2 cellular contexts compared by ENCODE assay signal in genomic region chr9:124038790-124039633, GRCh38.
TF ChIP-seq lines count a peak whose summit lies in the region.

No MANE protein-coding gene starts in this region.

TF ChIP-seq in SK-N-SH, 30 proteins besides CTCF, POLR2A, EP300 and RAD21 (continued from another document):
- no peak for TF ChIP-seq REST (IDR thresholded peaks at IDR 0.05; ENCODE audit: low read depth, low read length)
- no peak for TF ChIP-seq RFX5 (IDR thresholded peaks at IDR 0.05; ENCODE audit: low read length)
- no peak for TF ChIP-seq RXRA (IDR thresholded peaks at IDR 0.05; ENCODE audit: borderline replicate concordance, low read depth)
- TF ChIP-seq FOSL2 (IDR thresholded peaks at IDR 0.05; ENCODE audit: borderline replicate concordance, low read depth) = no peak
- no peak for TF ChIP-seq MAX (IDR thresholded peaks at IDR 0.05; ENCODE audit: low read depth)
- TF ChIP-seq CHD2 (IDR thresholded peaks at IDR 0.05; ENCODE audit: low read length, partially characterized antibody) = no peak
- no peak for TF ChIP-seq FOXM1 (IDR thresholded peaks at IDR 0.05; ENCODE audit: low read depth)
- no peak for TF ChIP-seq EZH2phosphoT487 (IDR thresholded peaks at IDR 0.05; ENCODE audit: borderline replicate concordance, low read depth)

TF ChIP-seq in SK-N-SH treated with all-trans-retinoic acid at 6 μM for 48 hours, 23 proteins besides CTCF, POLR2A, EP300 and RAD21 (continued from another document):
- TF ChIP-seq CSRNP3 (CRISPR knock-in tag; IDR thresholded peaks at IDR 0.05) (no peak), CSDC2 (CRISPR knock-in tag; IDR thresholded peaks at IDR 0.05) (no peak), ZNF565 (CRISPR knock-in tag; conservative IDR thresholded peaks at IDR 0.05; ENCODE audit: low read depth) (no peak), CREB5 (CRISPR knock-in tag; IDR thresholded peaks at IDR 0.05; ENCODE audit: low read depth) (no peak), ZC3H10 (CRISPR knock-in tag; IDR thresholded peaks at IDR 0.05) (no peak), ARNTL (CRISPR knock-in tag; IDR thresholded peaks at IDR 0.05; ENCODE audit: borderline replicate concordance, low read depth) (no peak), TCF4 (CRISPR knock-in tag; IDR thresholded peaks at IDR 0.05; ENCODE audit: borderline replicate concordance) (no peak)
